In the genomic region with DNA sequence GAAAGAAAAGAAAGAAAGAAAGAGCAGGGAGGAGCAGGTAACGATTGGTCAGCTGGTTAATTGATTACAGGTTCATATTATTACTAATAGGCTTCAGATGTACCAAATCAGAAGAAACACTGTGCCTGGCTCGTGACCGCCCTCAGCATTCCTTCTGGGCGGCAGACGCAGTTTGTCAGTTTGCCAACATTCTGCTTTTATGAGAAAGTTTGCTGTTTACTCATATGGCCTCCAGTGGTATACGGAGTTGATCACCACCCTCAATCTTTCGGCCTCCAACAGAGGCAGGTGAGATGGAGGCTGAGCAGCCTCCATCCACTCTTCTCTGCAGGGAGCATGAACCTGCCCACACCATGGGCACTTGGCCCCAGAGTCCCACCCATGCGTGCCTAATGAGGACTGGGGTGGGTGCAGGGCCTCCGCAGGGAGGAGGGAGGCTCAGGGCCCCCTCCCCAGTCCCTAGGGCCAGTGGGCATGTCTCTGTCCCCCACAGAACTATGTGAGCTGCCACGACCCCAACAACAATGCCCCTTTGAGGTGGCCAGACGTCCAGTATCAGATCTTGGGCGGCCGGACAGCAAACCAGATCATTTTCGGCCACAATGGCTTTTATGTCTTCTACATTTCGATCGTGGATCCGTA, we compare ENCODE assay signal across 18 cellular contexts. TPM values are rescaled to one million over a fixed set of nuclear protein-coding genes. Genes with fewer than 3 reads are reported as not detected.
DNase-seq lines count a peak whose midpoint lies in the region; ATAC-seq and TF ChIP-seq lines count a peak whose summit lies in the region.
"Had no signal": no experiment of that assay in that cellular context is flagged by ENCODE, and none has a peak within 500 bp of the region (broad histone marks: within the 10 kb centered on the region; RNA-seq: fewer than 3 reads in every experiment).

No MANE protein-coding gene starts in this region.

- peak overlapping the region; percentile 71 for H3K18ac ChIP-seq in neuronal stem cell (ENCODE audit: low read length)

- peak overlapping the region; percentile 58 for H2BK15ac ChIP-seq in neuronal stem cell (ENCODE audit: low read length)

- H2AK5ac ChIP-seq in neuronal stem cell (ENCODE audit: low read depth, low read length): peak overlapping the region; percentile 81

- H3K4me2 ChIP-seq in neuronal stem cell (ENCODE audit: insufficient read depth, low read length, poor library complexity, severe bottlenecking): no peak overlapping the region
- no peak overlapping the region for H3K4me2 ChIP-seq in neural progenitor cell
- H3K4me2 ChIP-seq: BLaER1 had no signal

- H2BK120ac ChIP-seq in neuronal stem cell (ENCODE audit: low read depth, low read length): no peak overlapping the region

- H2AFZ ChIP-seq in neuronal stem cell (ENCODE audit: low read length) (peak overlapping the region; percentile 53), neural progenitor cell (replicated peaks) (no peak overlapping the region)

- peak overlapping the region; percentile 41 for H2BK12ac ChIP-seq in neuronal stem cell (ENCODE audit: low read length)

- H3K9me3 ChIP-seq in neuronal stem cell (replicated peaks in 1 of 2; ENCODE audit: control insufficient read depth in 2 of 2, insufficient read depth in 1 of 2, low read depth in 1 of 2, low read length in 2 of 2): no peaks in the 10 kb centered on the region
- no peaks in the 10 kb centered on the region for H3K9me3 ChIP-seq in neural progenitor cell (ENCODE audit: low read depth)
- H3K9me3 ChIP-seq: BLaER1, left lung had no signal

- DNase-seq in ELR (ENCODE audit: low read depth): peak; percentile 83
- peak; percentile 32 for DNase-seq in NCI-H460 (ENCODE audit: extremely low read depth, low read depth)
- peak; percentile 30 for DNase-seq in dedifferentiated amniotic fluid mesenchymal stem cell (ENCODE audit: extremely low spot score)
- no peak for DNase-seq in neuronal stem cell (ENCODE audit: low spot score)
- no peak for DNase-seq in SHP77 (lab: John Stamatoyannopoulos, UW)
- no peak for DNase-seq in neural progenitor cell (ENCODE audit: low spot score)
- no peak for DNase-seq in effector CD8-positive, alpha-beta T cell (lab: John Stamatoyannopoulos, UW)
- DNase-seq: activated CD4-positive, alpha-beta T cell treated with anti-CD3 and anti-CD28 coated beads, Interleukin-2, amount 10 ng/mL, durations not matched to agents 7 days and 5 days; activated naive CD8-positive, alpha-beta T cell treated with anti-CD3 and anti-CD28 coated beads, Interleukin-2, amount 10 ng/mL, durations not matched to agents 7 days and 5 days; activated T-cell treated with anti-CD3 and anti-CD28 coated beads, Interleukin-2, amount 50 U/mL, for 4 hours; DMS53; left lung; MM.1S; NCI-H2029; NCI-H69 had no signal

- H3K36me3 Mint-ChIP-seq in neural progenitor cell: no peaks in the 10 kb centered on the region
- H3K36me3 Mint-ChIP-seq: activated naive CD8-positive, alpha-beta T cell treated with anti-CD3 and anti-CD28 coated beads, Interleukin-2, amount 10 ng/mL, durations not matched to agents 7 days and 5 days had no signal

- no peak overlapping the region for H3K9ac ChIP-seq in neuronal stem cell (ENCODE audit: low read depth, low read length, poor library complexity)
- no peak overlapping the region for H3K9ac ChIP-seq in neural progenitor cell
- H3K9ac ChIP-seq: BLaER1 had no signal

- H3K4ac ChIP-seq in neuronal stem cell (ENCODE audit: low read length): no peak overlapping the region

- no peaks in the 10 kb centered on the region for H3K4me1 Mint-ChIP-seq in neural progenitor cell
- H3K4me1 Mint-ChIP-seq: activated CD4-positive, alpha-beta T cell treated with anti-CD3 and anti-CD28 coated beads, Interleukin-2, amount 10 ng/mL, durations not matched to agents 7 days and 5 days; activated naive CD8-positive, alpha-beta T cell treated with anti-CD3 and anti-CD28 coated beads, Interleukin-2, amount 10 ng/mL, durations not matched to agents 7 days and 5 days had no signal

- H3K79me1 ChIP-seq in neuronal stem cell (ENCODE audit: low read depth, low read length): no peaks in the 10 kb centered on the region

- no peaks in the 10 kb centered on the region for H3K9me3 Mint-ChIP-seq in neural progenitor cell
- H3K9me3 Mint-ChIP-seq: activated CD4-positive, alpha-beta T cell treated with anti-CD3 and anti-CD28 coated beads, Interleukin-2, amount 10 ng/mL, durations not matched to agents 7 days and 5 days; activated naive CD8-positive, alpha-beta T cell treated with anti-CD3 and anti-CD28 coated beads, Interleukin-2, amount 10 ng/mL, durations not matched to agents 7 days and 5 days; activated T-cell treated with anti-CD3 and anti-CD28 coated beads, Interleukin-2, amount 50 U/mL, for 4 hours; stimulated activated naive CD8-positive, alpha-beta T cell treated with anti-CD3 and anti-CD28 coated beads, Interleukin-15, Interleukin-2, amounts not matched to agents 100 ng/mL and 50 ng/mL, for 24 hours had no signal

- H3K4me1 ChIP-seq in neuronal stem cell (ENCODE audit: control insufficient read depth in 2 of 2, insufficient read depth in 1 of 2, low read depth in 1 of 2, low read length in 2 of 2) (no peaks in the 10 kb centered on the region), neural progenitor cell (no peaks in the 10 kb centered on the region)
- H3K4me1 ChIP-seq: left lung had no signal

- H2BK5ac ChIP-seq in neuronal stem cell (ENCODE audit: low read length): no peak overlapping the region

- H3F3A ChIP-seq in neural progenitor cell (ENCODE audit: low read depth): no peaks in the 10 kb centered on the region

- no peak for ATAC-seq in HG03378 (IDR thresholded peaks at IDR 0.05; ENCODE audit: unreplicated experiment)
- ATAC-seq: activated T-cell treated with anti-CD3 and anti-CD28 coated beads, Interleukin-2, amount 50 U/mL, for 4 hours had no signal

- H4K20me1 ChIP-seq in neural progenitor cell (ENCODE audit: low read depth): no peaks in the 10 kb centered on the region
- H4K20me1 ChIP-seq: BLaER1 had no signal

- H3K23ac ChIP-seq in neuronal stem cell (ENCODE audit: low read depth, low read length, poor library complexity): no peak overlapping the region

- H3K27me3 ChIP-seq in neuronal stem cell (ENCODE audit: control insufficient read depth in 3 of 3, insufficient read depth in 3 of 3, low read depth in 1 of 3, low read length in 3 of 3) (no peaks in the 10 kb centered on the region), neural progenitor cell (no peaks in the 10 kb centered on the region)
- H3K27me3 ChIP-seq: BLaER1 had no signal

- no peaks in the 10 kb centered on the region for H3K27me3 Mint-ChIP-seq in neural progenitor cell (ENCODE audit: insufficient read depth, low read depth)

- H3K79me2 ChIP-seq in neural progenitor cell (ENCODE audit: low read depth): no peaks in the 10 kb centered on the region

- H3K14ac ChIP-seq in neuronal stem cell (ENCODE audit: low read length): peak overlapping the region; percentile 89

- H3K4me3 ChIP-seq in neuronal stem cell (ENCODE audit: low read length in 2 of 2): no peak overlapping the region
- H3K4me3 ChIP-seq in neural progenitor cell: no peak overlapping the region
- H3K4me3 ChIP-seq: BLaER1, left lung had no signal

- peak overlapping the region; percentile 17 for H4K8ac ChIP-seq in neuronal stem cell (ENCODE audit: low read depth, low read length)

- no peaks in the 10 kb centered on the region for H3K36me3 ChIP-seq in neuronal stem cell (replicated peaks in 1 of 2; ENCODE audit: control insufficient read depth in 2 of 2, insufficient read depth in 2 of 2, low read length in 2 of 2)
- no peaks in the 10 kb centered on the region for H3K36me3 ChIP-seq in neural progenitor cell
- H3K36me3 ChIP-seq: BLaER1, left lung had no signal

- no peak overlapping the region for H3K27ac Mint-ChIP-seq in neural progenitor cell
- H3K27ac Mint-ChIP-seq: activated CD4-positive, alpha-beta T cell treated with anti-CD3 and anti-CD28 coated beads, Interleukin-2, amount 10 ng/mL, durations not matched to agents 7 days and 5 days; activated naive CD8-positive, alpha-beta T cell treated with anti-CD3 and anti-CD28 coated beads, Interleukin-2, amount 10 ng/mL, durations not matched to agents 7 days and 5 days; stimulated activated naive CD8-positive, alpha-beta T cell treated with anti-CD3 and anti-CD28 coated beads, Interleukin-15, Interleukin-2, amounts not matched to agents 100 ng/mL and 50 ng/mL, for 24 hours had no signal

- peak overlapping the region; percentile 53 for H4K91ac ChIP-seq in neuronal stem cell (ENCODE audit: low read depth, low read length, poor library complexity)

- TF ChIP-seq CTCF in neural progenitor cell (IDR thresholded peaks at IDR 0.05): no peak

- H3K4me3 Mint-ChIP-seq in neural progenitor cell: no peak overlapping the region
- H3K4me3 Mint-ChIP-seq: activated CD4-positive, alpha-beta T cell treated with anti-CD3 and anti-CD28 coated beads, Interleukin-2, amount 10 ng/mL, durations not matched to agents 7 days and 5 days; activated naive CD8-positive, alpha-beta T cell treated with anti-CD3 and anti-CD28 coated beads, Interleukin-2, amount 10 ng/mL, durations not matched to agents 7 days and 5 days; activated T-cell treated with anti-CD3 and anti-CD28 coated beads, Interleukin-2, amount 50 U/mL, for 4 hours; stimulated activated naive CD8-positive, alpha-beta T cell treated with anti-CD3 and anti-CD28 coated beads, Interleukin-15, Interleukin-2, amounts not matched to agents 100 ng/mL and 50 ng/mL, for 24 hours had no signal

- no CpG with 5 or more reads among the region's 17 CpGs for WGBS in neuronal stem cell (ENCODE audit: extremely low coverage in 2 of 2, insufficient read length in 2 of 2, insufficient replicate concordance in 1 of 2), 2 donors

- no peak overlapping the region for H3K27ac ChIP-seq in neuronal stem cell (replicated peaks; ENCODE audit: low read length)
- no peak overlapping the region for H3K27ac ChIP-seq in neural progenitor cell
- H3K27ac ChIP-seq: BLaER1, left lung had no signal

RNA-seq across cellular contexts. Expression of a gene that starts 8.8 kb away (rescaled TPM):
- 1.2 and 1.3 TPM in 2 replicates for total RNA-seq in NCI-H460 (2014; rRNA removed; shearing (Covaris generic))
- polyA plus RNA-seq in NCI-H460 (2014; cell fraction: nucleus; rRNA removed): 10.9 and 12.9 TPM in 2 replicates
- polyA plus RNA-seq in neuronal stem cell (2013, experiment 1 of 2): 0.68 TPM
- 0.62 TPM for polyA plus RNA-seq in neuronal stem cell (2013, experiment 2 of 2)
- 0.40 TPM in 1 of 2 replicates, not detected in the other for total RNA-seq in neural progenitor cell (ENCODE audit: low replicate concordance)

RNA-seq across cellular contexts. Expression of a gene that starts 15.2 kb away (rescaled TPM):
- total RNA-seq in NCI-H460 (2014; rRNA removed; shearing (Covaris generic)): 36.4 and 39.9 TPM in 2 replicates
- 136 and 152 TPM in 2 replicates for polyA plus RNA-seq in NCI-H460 (2014; cell fraction: nucleus; rRNA removed)
- polyA plus RNA-seq in neuronal stem cell (2013, experiment 1 of 2): 11.6 TPM
- 10.8 TPM for polyA plus RNA-seq in neuronal stem cell (2013, experiment 2 of 2)
- 20.7 and 27.6 TPM in 2 replicates for total RNA-seq in neural progenitor cell (ENCODE audit: low replicate concordance)

RNA-seq across cellular contexts. Expression of a gene that starts 29.1 kb away (rescaled TPM):
- 0.32 and 1.0 TPM in 2 replicates for total RNA-seq in NCI-H460 (2014; rRNA removed; shearing (Covaris generic))
- polyA plus RNA-seq in NCI-H460 (2014; cell fraction: nucleus; rRNA removed): 0.26 TPM in 1 of 2 replicates, not detected in the other
- polyA plus RNA-seq in neuronal stem cell (2013, experiment 1 of 2): 8.2 TPM
- 7.9 TPM for polyA plus RNA-seq in neuronal stem cell (2013, experiment 2 of 2)
- 2.4 and 6.0 TPM in 2 replicates for total RNA-seq in neural progenitor cell (ENCODE audit: low replicate concordance)

RNA-seq across cellular contexts. Expression of a gene that starts 55.4 kb away (rescaled TPM):
- not detected in 2 replicates for total RNA-seq in NCI-H460 (2014; rRNA removed; shearing (Covaris generic))
- not detected in 2 replicates for polyA plus RNA-seq in NCI-H460 (2014; cell fraction: nucleus; rRNA removed)
- 0.03 TPM for polyA plus RNA-seq in neuronal stem cell (2013, experiment 1 of 2)
- polyA plus RNA-seq in neuronal stem cell (2013, experiment 2 of 2): not detected
- total RNA-seq in neural progenitor cell (ENCODE audit: low replicate concordance): not detected in 2 replicates
- total RNA-seq: activated CD4-positive, alpha-beta T cell treated with anti-CD3 and anti-CD28 coated beads, Interleukin-2, amount 10 ng/mL, durations not matched to agents 7 days and 5 days; activated naive CD8-positive, alpha-beta T cell treated with anti-CD3 and anti-CD28 coated beads, Interleukin-2, amount 10 ng/mL, durations not matched to agents 7 days and 5 days; activated T-cell treated with anti-CD3 and anti-CD28 coated beads, Interleukin-2, amount 50 U/mL, for 4 hours had no signal

RNA-seq across cellular contexts. Expression of a gene that starts 55.8 kb away (rescaled TPM):
- 134 and 151 TPM in 2 replicates for total RNA-seq in NCI-H460 (2014; rRNA removed; shearing (Covaris generic))
- polyA plus RNA-seq in NCI-H460 (2014; cell fraction: nucleus; rRNA removed): 221 TPM in 2 replicates
- 27.6 TPM for polyA plus RNA-seq in neuronal stem cell (2013, experiment 1 of 2)
- 26.7 TPM for polyA plus RNA-seq in neuronal stem cell (2013, experiment 2 of 2)
- 35.9 and 68.4 TPM in 2 replicates for total RNA-seq in neural progenitor cell (ENCODE audit: low replicate concordance)

Comparison
In these comparisons a context has a peak if more than half of its experiments do, and no peak if none do; other contexts are left out.
1. DNase-seq: peak in ELR (single experiment), NCI-H460 (single experiment) and dedifferentiated amniotic fluid mesenchymal stem cell (single experiment); none in neuronal stem cell (single experiment), SHP77 (0 of 2), neural progenitor cell (single experiment) and effector CD8-positive, alpha-beta T cell (single experiment).